In genomic region chrX:23792861-23793553, GRCh38 we compare ENCODE assay signal across 14 cellular contexts. TPM values are rescaled to one million over a fixed set of nuclear protein-coding genes. Genes with fewer than 3 reads are reported as not detected.
A peak's percentile ranks its signal among the peaks of the same experiment; 100 is the strongest.
DNase-seq lines count a peak whose midpoint lies in the region; ATAC-seq, FAIRE-seq and TF ChIP-seq lines count a peak whose summit lies in the region.
"Had no signal": no experiment of that assay in that cellular context is flagged by ENCODE, and none has a peak within 500 bp of the region (broad histone marks: within the 10 kb centered on the region; RNA-seq: fewer than 3 reads in every experiment).

No MANE protein-coding gene starts in this region.

- DNase-seq in HTR-8/SVneo (ENCODE audit: insufficient read length, low spot score) = no peak
- peak; percentile 67 for DNase-seq in NCI-H2171 (lab: John Stamatoyannopoulos, UW)
- DNase-seq in astrocyte of the spinal cord (ENCODE audit: low read depth, low spot score) = peak; percentile 15
- DNase-seq in smooth muscle cell of the brain vasculature (ENCODE audit: low read depth, low spot score) = peak; percentile 45
- no peak for DNase-seq in activated naive CD4-positive, alpha-beta T cell treated with anti-CD3 and anti-CD28 coated beads, Interleukin-2, amount 50 U/mL, for 16 hours
- DNase-seq in chondrocyte (ENCODE audit: low spot score) = no peak
- DNase-seq: activated CD4-positive, CD25-positive, alpha-beta regulatory T cell treated with anti-CD3 and anti-CD28 coated beads, Interleukin-2, amount 50 U/mL, for 72 hours; activated T-cell treated with anti-CD3 and anti-CD28 coated beads, Interleukin-2, amount 50 U/mL, for 1 hour; amniotic stem cell; stimulated activated CD8-positive, alpha-beta memory T cell treated with anti-CD3 and anti-CD28 coated beads, Interleukin-4, amount 100 ng/mL, for 48 hours had no signal

- no peak overlapping the region for H3K27ac Mint-ChIP-seq in chondrocyte (ENCODE audit: unreplicated experiment)
- H3K27ac Mint-ChIP-seq: dendritic cell treated with granulocyte-macrophage colony-stimulating factor and Interleukin-4, amounts not matched to agents 40 ng/mL and 50 ng/mL, for 4 days had no signal

- no peaks in the 10 kb centered on the region for H3K9me3 Mint-ChIP-seq in chondrocyte (ENCODE audit: low read depth)
- H3K9me3 Mint-ChIP-seq: dendritic cell treated with granulocyte-macrophage colony-stimulating factor and Interleukin-4, amounts not matched to agents 40 ng/mL and 50 ng/mL, for 4 days had no signal

- in situ Hi-C loops in astrocyte of the spinal cord (cut with HindIII; ENCODE audit: low sequenced_read_pairs) = no loop called here

- no peak overlapping the region for H3K4me3 ChIP-seq in astrocyte of the spinal cord (ENCODE audit: low read depth, low read length)
- H3K4me3 ChIP-seq: tibial nerve had no signal

- peak; percentile 59 for FAIRE-seq in HTR-8/SVneo (lab: Jason Lieb, UNC)

- TF ChIP-seq CTCF in astrocyte of the spinal cord (IDR thresholded peaks at IDR 0.05; ENCODE audit: low read depth, low read length) (no peak), chondrocyte (IDR thresholded peaks at IDR 0.05) (no peak)

- no peaks in the 10 kb centered on the region for H3K36me3 Mint-ChIP-seq in chondrocyte (ENCODE audit: low read depth)

- ATAC-seq in GM18520 (IDR thresholded peaks at IDR 0.05; ENCODE audit: unreplicated experiment) (no peak), HG03108 (IDR thresholded peaks at IDR 0.05; ENCODE audit: unreplicated experiment) (no peak)

- no peaks in the 10 kb centered on the region for H3K27me3 Mint-ChIP-seq in chondrocyte (ENCODE audit: low read depth)
- H3K27me3 Mint-ChIP-seq: dendritic cell treated with granulocyte-macrophage colony-stimulating factor and Interleukin-4, amounts not matched to agents 40 ng/mL and 50 ng/mL, for 4 days had no signal

- H3K4me3 Mint-ChIP-seq in chondrocyte (ENCODE audit: unreplicated experiment) = no peak overlapping the region
- H3K4me3 Mint-ChIP-seq: dendritic cell treated with granulocyte-macrophage colony-stimulating factor and Interleukin-4, amounts not matched to agents 40 ng/mL and 50 ng/mL, for 4 days had no signal

- H3K4me1 Mint-ChIP-seq in chondrocyte (ENCODE audit: low read depth) = peaks cover 35% of the 10 kb centered on the region

RNA-seq across cellular contexts. Expression of gene SAT1, which starts 10.0 kb away (rescaled TPM):
- total RNA-seq in chondrocyte = 157 to 264 TPM (median 263 TPM) in 3 replicates

RNA-seq across cellular contexts. Expression of gene ACOT9, which starts 49.9 kb away (rescaled TPM):
- total RNA-seq in chondrocyte = 69.3 to 99.6 TPM (median 94.6 TPM) in 3 replicates

Comparison
In these comparisons a context has a peak if more than half of its experiments do, and no peak if none do; other contexts are left out.
1. DNase-seq: peak in NCI-H2171 (single experiment), astrocyte of the spinal cord (single experiment) and smooth muscle cell of the brain vasculature (single experiment); none in HTR-8/SVneo (single experiment), activated naive CD4-positive, alpha-beta T cell treated with anti-CD3 and anti-CD28 coated beads, Interleukin-2, amount 50 U/mL, for 16 hours (single experiment) and chondrocyte (single experiment).